ENCODE assay signal across 9 cellular contexts in the genomic region with DNA sequence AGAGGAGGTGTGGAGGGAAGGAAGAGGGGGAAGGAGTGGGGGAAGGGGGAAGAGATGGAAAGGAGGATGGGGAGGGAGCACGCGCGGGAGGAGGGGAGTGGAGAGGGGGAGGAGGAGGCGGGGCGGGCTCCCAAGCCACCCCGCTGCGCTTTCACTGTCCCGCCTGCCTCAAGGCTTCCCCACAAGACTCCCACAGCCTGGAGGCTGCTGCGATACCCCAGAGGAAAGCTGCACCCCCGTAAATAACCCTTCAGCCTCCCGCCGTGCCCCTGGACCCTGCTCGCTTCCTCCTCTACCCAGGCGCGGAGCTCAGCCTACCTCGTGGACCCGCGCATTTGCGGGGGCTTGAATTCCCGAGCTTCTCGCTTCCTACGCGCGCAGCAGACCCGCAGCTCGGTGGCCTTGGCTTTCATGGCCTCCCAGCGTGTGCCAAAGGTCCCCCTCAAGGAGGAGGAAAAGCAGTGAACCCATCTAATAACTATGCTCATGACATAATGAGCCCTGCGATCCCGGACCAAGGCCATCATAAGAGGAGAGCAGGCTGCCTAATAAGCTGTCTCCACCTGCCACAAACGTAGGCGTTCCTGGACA. TPM values are rescaled to one million over a fixed set of nuclear protein-coding genes. Genes with fewer than 3 reads are reported as not detected.
DNase-seq lines count a peak whose midpoint lies in the region; ATAC-seq, FAIRE-seq and TF ChIP-seq lines count a peak whose summit lies in the region.
"Had no signal": no experiment of that assay in that cellular context is flagged by ENCODE, and none has a peak within 500 bp of the region (broad histone marks: within the 10 kb centered on the region; RNA-seq: fewer than 3 reads in every experiment).

A gene (minus strand): TSS at position 547 of the 591 bp plus-strand sequence. CDS start 23 bp downstream, at position 524.

- no peaks in the 10 kb centered on the region for H3K36me3 ChIP-seq in left lung

- 4% methylated on average over 23 of the region's 31 CpGs for WGBS in A549 (ENCODE audit: missing lambda C conversion rate)

- peaks cover 16 to 17% of the 10 kb centered on the region in 2 donors for H3K27me3 Mint-ChIP-seq in stimulated activated naive B cell treated with anti-CD40 and anti-IgM and Interleukin-4, amounts not matched to agents 10 μg/mL and 1 μg/mL and 100 μg/mL, for 72 hours

- no peaks in the 10 kb centered on the region for H3K27me3 ChIP-seq in dorsolateral prefrontal cortex
- H3K27me3 ChIP-seq in left lung, result peaks cover 0 to 48% of the 10 kb centered on the region in 2 donors

- ATAC-seq in A549, result peak; percentile 56 to 69
- peak; percentile 37 for ATAC-seq in GM19351 (IDR thresholded peaks at IDR 0.05; ENCODE audit: unreplicated experiment)
- peak; percentile 77 for ATAC-seq in left lung
- ATAC-seq in stimulated activated naive B cell treated with anti-CD40 and anti-IgM and Interleukin-4, amounts not matched to agents 10 μg/mL and 1 μg/mL and 100 μg/mL, for 72 hours (replicated peaks), result peak; percentile 67 to 70
- ATAC-seq in HG03442 (IDR thresholded peaks at IDR 0.05; ENCODE audit: unreplicated experiment), result no peak

- H3K4me1 Mint-ChIP-seq in stimulated activated naive B cell treated with anti-CD40 and anti-IgM and Interleukin-4, amounts not matched to agents 10 μg/mL and 1 μg/mL and 100 μg/mL, for 72 hours, result peaks cover 18 to 20% of the 10 kb centered on the region in 2 donors

- peaks cover 0 to 2% of the 10 kb centered on the region in 2 donors for H3K9me3 Mint-ChIP-seq in stimulated activated naive B cell treated with anti-CD40 and anti-IgM and Interleukin-4, amounts not matched to agents 10 μg/mL and 1 μg/mL and 100 μg/mL, for 72 hours

- H3K27ac Mint-ChIP-seq in stimulated activated naive B cell treated with anti-CD40 and anti-IgM and Interleukin-4, amounts not matched to agents 10 μg/mL and 1 μg/mL and 100 μg/mL, for 72 hours, result peak within 1 kb of the TSS; percentile 78

- no peaks in the 10 kb centered on the region for H3K9me3 ChIP-seq in A549
- H3K9me3 ChIP-seq in left lung, result no peaks in the 10 kb centered on the region

- TF ChIP-seq EP300 in A549 (IDR thresholded peaks at IDR 0.05), result no peak

- peak; percentile 3 to 10 for DNase-seq in A549 (ENCODE audit: low read depth in 1 of 2, low spot score in 1 of 2)
- peak; percentile 11 to 36 (median 20) for DNase-seq in T-helper 1 cell
- DNase-seq in dorsolateral prefrontal cortex, result peak; percentile 9 to 70 (median 51)
- peak in 1 of 2 donors; percentile 75 for DNase-seq in left lung
- DNase-seq in stimulated activated naive B cell treated with anti-CD40 and anti-IgM and Interleukin-4, amounts not matched to agents 10 μg/mL and 1 μg/mL and 100 μg/mL, for 72 hours, result no peak
- DNase-seq in GOT3 (lab: John Stamatoyannopoulos, UW), result no peak

- H3K27ac ChIP-seq in A549, result peak within 1 kb of the TSS; percentile 67 to 83; a peak in 5 of 6 replicates
- H3K27ac ChIP-seq in dorsolateral prefrontal cortex, result peak within 1 kb of the TSS in 57 of 59 donors; percentile 16 to 92 (median 80)
- no peak within 1 kb of the TSS for H3K27ac ChIP-seq in left lung

- intact Hi-C loops in dorsolateral prefrontal cortex (cut with DNase I) (loop anchor here in 1 of 2 donors (2.0 kb wide), 1 partner anchor 94 kb away; a partner anchor contains a TSS), left lung (cut with DNase I) (no loop called here)

- POLR2A ChIA-PET in A549 (lab: Yijun Ruan, JAX), result no interaction called here

- no peak for TF ChIP-seq CTCF in A549 (IDR thresholded peaks at IDR 0.05)
- no peak for TF ChIP-seq CTCF in dorsolateral prefrontal cortex (IDR thresholded peaks at IDR 0.05 in 54 of 56, conservative IDR thresholded peaks at IDR 0.05 in 2 of 56; ENCODE audit: low read depth in 1 of 56, partially characterized antibody in 56 of 56)
- no peak for TF ChIP-seq CTCF in left lung (IDR thresholded peaks at IDR 0.05)

- peak within 1 kb of the TSS; percentile 99 for H3K4me2 ChIP-seq in A549

- H3K4me1 ChIP-seq in A549 (no peaks in the 10 kb centered on the region), left lung (peaks cover 0 to 5% of the 10 kb centered on the region in 2 donors)

- no peak for FAIRE-seq in A549 (lab: Jason Lieb, UNC)
- FAIRE-seq: endometrium had no signal

- no peak for TF ChIP-seq RAD21 in A549 (conservative IDR thresholded peaks at IDR 0.05 in 1 of 2, IDR thresholded peaks at IDR 0.05 in 1 of 2)

- TF ChIP-seq POLR2A in A549 (IDR thresholded peaks at IDR 0.05; ENCODE audit: low read length), result no peak

- H3K4me3 Mint-ChIP-seq in stimulated activated naive B cell treated with anti-CD40 and anti-IgM and Interleukin-4, amounts not matched to agents 10 μg/mL and 1 μg/mL and 100 μg/mL, for 72 hours, result peak within 1 kb of the TSS; percentile 84 to 95

- CTCF ChIA-PET in A549 (lab: Yijun Ruan, JAX), result interaction anchor here (0.9 to 1.9 kb wide), 2 partner anchors 94 to 172 kb away, joined by 3 to 4 read pairs; no protein-coding TSS in a partner anchor

- no peaks in the 10 kb centered on the region for H3K36me3 Mint-ChIP-seq in stimulated activated naive B cell treated with anti-CD40 and anti-IgM and Interleukin-4, amounts not matched to agents 10 μg/mL and 1 μg/mL and 100 μg/mL, for 72 hours

- peak within 1 kb of the TSS; percentile 60 for H3K4me3 ChIP-seq in A549
- H3K4me3 ChIP-seq in dorsolateral prefrontal cortex, result peak within 1 kb of the TSS; percentile 44 to 96 (median 75)
- peak within 1 kb of the TSS; percentile 24 to 38 for H3K4me3 ChIP-seq in left lung

TF ChIP-seq in A549, 52 proteins besides CTCF, POLR2A, EP300 and RAD21:
- no peak for TF ChIP-seq TFCP2L1 (CRISPR knock-in tag; IDR thresholded peaks at IDR 0.05)
- TF ChIP-seq, protein P1, sequence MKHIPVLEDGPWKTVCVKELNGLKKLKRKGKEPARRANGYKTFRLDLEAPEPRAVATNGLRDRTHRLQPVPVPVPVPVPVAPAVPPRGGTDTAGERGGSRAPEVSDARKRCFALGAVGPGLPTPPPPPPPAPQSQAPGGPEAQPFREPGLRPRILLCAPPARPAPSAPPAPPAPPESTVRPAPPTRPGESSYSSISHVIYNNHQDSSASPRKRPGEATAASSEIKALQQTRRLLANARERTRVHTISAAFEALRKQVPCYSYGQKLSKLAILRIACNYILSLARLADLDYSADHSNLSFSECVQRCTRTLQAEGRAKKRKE (CRISPR knock-in tag; IDR thresholded peaks at IDR 0.05; ENCODE audit: low read depth), result no peak
- no peak for TF ChIP-seq CHD4 (IDR thresholded peaks at IDR 0.05; ENCODE audit: borderline replicate concordance)
- no peak for TF ChIP-seq CHD2 (IDR thresholded peaks at IDR 0.05; ENCODE audit: low read length, partially characterized antibody)
- no peak for TF ChIP-seq CBX8 (IDR thresholded peaks at IDR 0.05)
- no peak for TF ChIP-seq PHF8 (IDR thresholded peaks at IDR 0.05; ENCODE audit: borderline replicate concordance, low read depth)
- TF ChIP-seq HOXB13 (CRISPR knock-in tag; IDR thresholded peaks at IDR 0.05; ENCODE audit: low read depth), result no peak
- no peak for TF ChIP-seq GATA3 (IDR thresholded peaks at IDR 0.05; ENCODE audit: borderline replicate concordance)
- no peak for TF ChIP-seq JUN (IDR thresholded peaks at IDR 0.05)
- no peak for TF ChIP-seq HOXB5 (CRISPR knock-in tag; IDR thresholded peaks at IDR 0.05)
- TF ChIP-seq NR3C1 (IDR thresholded peaks at IDR 0.05), result no peak
- no peak for TF ChIP-seq RFX5 (IDR thresholded peaks at IDR 0.05)
- no peak for TF ChIP-seq HEYL (CRISPR knock-in tag; IDR thresholded peaks at IDR 0.05)
- no peak for TF ChIP-seq RCOR1 (IDR thresholded peaks at IDR 0.05; ENCODE audit: low read depth, low read length)
- TF ChIP-seq ZSCAN20 (CRISPR knock-in tag; IDR thresholded peaks at IDR 0.05), result no peak
TF ChIP-seq in A549: peak in this region for 0.

RNA-seq across cellular contexts. Expression of the gene that starts here (rescaled TPM):
- 0.09 TPM in 1 of 2 replicates, not detected in the other for polyA plus RNA-seq in A549 (2011; rRNA removed)
- polyA plus RNA-seq in A549 (2012; cell fraction: cytosol; rRNA removed), result not detected in 2 replicates
- 0.01 TPM in 1 of 2 replicates, not detected in the other for polyA plus RNA-seq in A549 (2012; cell fraction: nucleus; rRNA removed)
- 0.05 to 0.12 TPM (median 0.06 TPM) in 3 replicates for polyA plus RNA-seq in A549 (2017; fragmentation: RNase III; extraction: RNeasy Plus Mini Kit Qiagen cat#74134 plus additional on column Dnase treatment)
- polyA minus RNA-seq in A549 (2011; rRNA and poly(A)+ RNA removed), result not detected in 2 replicates
- total RNA-seq in dorsolateral prefrontal cortex, result 1 to 10 TPM in 76 of 120 experiments, under 1 TPM in 43, not detected in 1; 0.26 to 2.7 (median 1.2) TPM
- under 1 TPM; 0.68 to 0.93 TPM for total RNA-seq in left lung

Comparison
In these comparisons a context has a peak if more than half of its experiments do, and no peak if none do; other contexts are left out.
1. Peak in DNase-seq, ATAC-seq, H3K4me3 ChIP-seq, H3K27ac ChIP-seq and H3K4me2 ChIP-seq in A549; RNA of the gene not detected or under 1 TPM.
2. Peak in ATAC-seq and H3K4me3 ChIP-seq in left lung; RNA of the gene not detected or under 1 TPM.
3. DNase-seq: peak in T-helper 1 cell (5 of 5) and dorsolateral prefrontal cortex (10 of 10); none in stimulated activated naive B cell treated with anti-CD40 and anti-IgM and Interleukin-4, amounts not matched to agents 10 μg/mL and 1 μg/mL and 100 μg/mL, for 72 hours (single experiment) and GOT3 (single experiment).
4. H3K27ac ChIP-seq: peak in dorsolateral prefrontal cortex (57 of 59); none in left lung (0 of 2).
5. Peak in every context shown above with its lines, with median percentiles within 50 percentile points of each other: H3K4me3 ChIP-seq.